In genomic region chr6:11012295-11012754, GRCh38 we compare ENCODE assay signal across 1 cellular context.
TF ChIP-seq lines count a peak whose summit lies in the region.

No MANE protein-coding gene starts in this region.

TF ChIP-seq in HCT116, 20 proteins besides CTCF, POLR2A, EP300 and RAD21 (continued from another document):
- no peak for TF ChIP-seq REST (IDR thresholded peaks at IDR 0.05; ENCODE audit: low read depth)
- no peak for TF ChIP-seq ZBTB33 (IDR thresholded peaks at IDR 0.05; ENCODE audit: extremely low read depth, insufficient replicate concordance, low read length)
- no peak for TF ChIP-seq SP1 (IDR thresholded peaks at IDR 0.05; ENCODE audit: low read depth)
- TF ChIP-seq FOSL1 (IDR thresholded peaks at IDR 0.05; ENCODE audit: low read depth): no peak
- TF ChIP-seq ZNF274 (IDR thresholded peaks at IDR 0.05; ENCODE audit: low read depth, low read length): no peak
